ENCODE assay signal across 1 cellular context in the genomic region with DNA sequence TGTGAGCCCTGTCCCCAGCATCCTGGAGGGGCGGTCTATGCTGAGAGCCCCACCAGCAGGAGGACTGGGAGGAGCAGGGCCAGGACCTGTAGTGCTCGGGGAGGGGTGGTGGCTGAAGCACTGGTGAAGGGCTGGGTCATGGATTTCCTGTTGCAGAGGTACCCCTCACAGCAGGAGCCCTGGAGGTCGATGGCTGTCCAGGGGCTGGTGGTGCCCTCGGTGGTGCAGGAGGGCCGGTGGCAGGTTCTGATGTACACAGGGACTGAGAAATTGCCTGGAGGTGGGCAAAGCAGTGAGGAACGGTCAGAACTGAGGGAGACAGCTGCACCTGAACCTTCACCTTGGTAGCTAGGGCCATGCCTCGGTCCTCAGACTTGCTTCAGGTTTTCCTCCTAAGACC.
TF ChIP-seq lines count a peak whose summit lies in the region.

No MANE protein-coding gene starts in this region.

TF ChIP-seq in HCT116, 20 proteins besides CTCF, POLR2A, EP300 and RAD21 (continued from another document):
- TF ChIP-seq, protein P1, sequence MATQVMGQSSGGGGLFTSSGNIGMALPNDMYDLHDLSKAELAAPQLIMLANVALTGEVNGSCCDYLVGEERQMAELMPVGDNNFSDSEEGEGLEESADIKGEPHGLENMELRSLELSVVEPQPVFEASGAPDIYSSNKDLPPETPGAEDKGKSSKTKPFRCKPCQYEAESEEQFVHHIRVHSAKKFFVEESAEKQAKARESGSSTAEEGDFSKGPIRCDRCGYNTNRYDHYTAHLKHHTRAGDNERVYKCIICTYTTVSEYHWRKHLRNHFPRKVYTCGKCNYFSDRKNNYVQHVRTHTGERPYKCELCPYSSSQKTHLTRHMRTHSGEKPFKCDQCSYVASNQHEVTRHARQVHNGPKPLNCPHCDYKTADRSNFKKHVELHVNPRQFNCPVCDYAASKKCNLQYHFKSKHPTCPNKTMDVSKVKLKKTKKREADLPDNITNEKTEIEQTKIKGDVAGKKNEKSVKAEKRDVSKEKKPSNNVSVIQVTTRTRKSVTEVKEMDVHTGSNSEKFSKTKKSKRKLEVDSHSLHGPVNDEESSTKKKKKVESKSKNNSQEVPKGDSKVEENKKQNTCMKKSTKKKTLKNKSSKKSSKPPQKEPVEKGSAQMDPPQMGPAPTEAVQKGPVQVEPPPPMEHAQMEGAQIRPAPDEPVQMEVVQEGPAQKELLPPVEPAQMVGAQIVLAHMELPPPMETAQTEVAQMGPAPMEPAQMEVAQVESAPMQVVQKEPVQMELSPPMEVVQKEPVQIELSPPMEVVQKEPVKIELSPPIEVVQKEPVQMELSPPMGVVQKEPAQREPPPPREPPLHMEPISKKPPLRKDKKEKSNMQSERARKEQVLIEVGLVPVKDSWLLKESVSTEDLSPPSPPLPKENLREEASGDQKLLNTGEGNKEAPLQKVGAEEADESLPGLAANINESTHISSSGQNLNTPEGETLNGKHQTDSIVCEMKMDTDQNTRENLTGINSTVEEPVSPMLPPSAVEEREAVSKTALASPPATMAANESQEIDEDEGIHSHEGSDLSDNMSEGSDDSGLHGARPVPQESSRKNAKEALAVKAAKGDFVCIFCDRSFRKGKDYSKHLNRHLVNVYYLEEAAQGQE (IDR thresholded peaks at IDR 0.05; ENCODE audit: low read depth), result no peak
